14 cellular contexts compared by ENCODE assay signal in the genomic region with DNA sequence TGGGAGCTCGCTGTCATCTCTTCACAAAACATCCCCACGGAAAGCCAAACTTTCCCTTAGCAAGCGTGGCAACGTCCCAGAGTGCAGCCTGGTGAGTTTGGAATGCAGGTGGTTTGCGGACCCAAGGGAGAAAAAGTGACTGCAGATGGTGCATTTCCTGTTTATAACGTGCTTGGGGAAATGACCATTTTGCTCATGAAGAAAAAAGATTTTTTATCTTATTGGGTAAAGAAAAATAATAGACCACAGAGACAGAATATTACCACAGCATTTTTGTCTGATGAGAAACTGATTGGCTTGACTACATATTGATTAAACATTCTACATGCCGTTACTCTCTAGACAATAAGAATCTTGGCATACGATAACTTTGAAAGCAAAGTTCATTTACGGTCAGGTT.
DNase-seq lines count a peak whose midpoint lies in the region; ATAC-seq, FAIRE-seq and TF ChIP-seq lines count a peak whose summit lies in the region.
"Had no signal": no experiment of that assay in that cellular context is flagged by ENCODE, and none has a peak within 500 bp of the region (broad histone marks: within the 10 kb centered on the region; RNA-seq: fewer than 3 reads in every experiment).

No MANE protein-coding gene starts in this region.

- H3K27me3 ChIP-seq in left ventricle myocardium inferior (ENCODE audit: low read depth), result no peaks in the 10 kb centered on the region
- H3K27me3 ChIP-seq in uterus, result no peaks in the 10 kb centered on the region

- no peak for TF ChIP-seq CTCF in left ventricle myocardium inferior (IDR thresholded peaks at IDR 0.05; ENCODE audit: borderline replicate concordance)
- TF ChIP-seq CTCF in uterus (IDR thresholded peaks at IDR 0.05), result no peak

- no peak for ATAC-seq in GM19023 (IDR thresholded peaks at IDR 0.05; ENCODE audit: unreplicated experiment)
- no peak for ATAC-seq in HG02588 (IDR thresholded peaks at IDR 0.05; ENCODE audit: unreplicated experiment)
- ATAC-seq: effector memory CD8-positive, alpha-beta T cell; mucosa of descending colon had no signal

- intact Hi-C loops in left ventricle myocardium inferior (cut with micrococcal nuclease), result no loop called here
- intact Hi-C loops in uterus (cut with DNase I; ENCODE audit: low total_unique reads), result no loop called here

- H3K9me3 ChIP-seq in left ventricle myocardium inferior (replicated peaks) (no peaks in the 10 kb centered on the region), uterus (no peaks in the 10 kb centered on the region)
- H3K9me3 ChIP-seq: mucosa of descending colon had no signal

- H3K4me3 ChIP-seq in left ventricle myocardium inferior, result no peak overlapping the region
- H3K4me3 ChIP-seq in uterus, result no peak overlapping the region
- H3K4me3 ChIP-seq: mucosa of descending colon, PC-9 had no signal

- H3K36me3 ChIP-seq in left ventricle myocardium inferior (no peaks in the 10 kb centered on the region), uterus (no peaks in the 10 kb centered on the region)

- no peak for DNase-seq in H54 (ENCODE audit: insufficient read length, low spot score)
- peak; percentile 89 for DNase-seq in astrocyte of the hippocampus (ENCODE audit: low read depth, low spot score)
- peak; percentile 34 for DNase-seq in left ventricle myocardium inferior
- no peak for DNase-seq in uterus
- no peak for DNase-seq in COLO829 (ENCODE audit: low spot score)
- DNase-seq: activated naive CD8-positive, alpha-beta T cell treated with anti-CD3 and anti-CD28 coated beads, Interleukin-2, amount 10 ng/mL, durations not matched to agents 7 days and 5 days; DND-41; effector memory CD8-positive, alpha-beta T cell; mucosa of descending colon; NCI-H226; PC-9; substantia nigra had no signal

- H3K4me1 ChIP-seq in left ventricle myocardium inferior (peaks cover 15% of the 10 kb centered on the region), uterus (peaks cover 0 to 7% of the 10 kb centered on the region in 2 donors)

- FAIRE-seq in H54 (lab: Jason Lieb, UNC), result peak; percentile 55

- TF ChIP-seq POLR2A in H54 (IDR thresholded peaks at IDR 0.05; ENCODE audit: low read depth, low read length) (no peak), uterus (IDR thresholded peaks at IDR 0.05) (no peak)

- peak overlapping the region; percentile 78 for H3K27ac ChIP-seq in left ventricle myocardium inferior (replicated peaks)
- H3K27ac ChIP-seq in uterus, result peak overlapping the region; percentile 59 to 66
- H3K27ac ChIP-seq: PC-9 had no signal

Comparison
In these comparisons a context has a peak if more than half of its experiments do, and no peak if none do; other contexts are left out.
1. DNase-seq: peak in astrocyte of the hippocampus (single experiment) and left ventricle myocardium inferior (single experiment); none in H54 (single experiment), uterus (0 of 2) and COLO829 (single experiment).